ENCODE assay signal across 17 cellular contexts in genomic region chr6:36230376-36230775, GRCh38. TPM values are rescaled to one million over a fixed set of nuclear protein-coding genes. Genes with fewer than 3 reads are reported as not detected.
A peak's percentile ranks its signal among the peaks of the same experiment; 100 is the strongest.
DNase-seq lines count a peak whose midpoint lies in the region; ATAC-seq, FAIRE-seq and TF ChIP-seq lines count a peak whose summit lies in the region.
"Had no signal": no experiment of that assay in that cellular context is flagged by ENCODE, and none has a peak within 500 bp of the region (broad histone marks: within the 10 kb centered on the region; RNA-seq: fewer than 3 reads in every experiment).

No MANE protein-coding gene starts in this region.

- H2BK15ac ChIP-seq in IMR-90 (ENCODE audit: low read depth, low read length) = no peak overlapping the region

- H2BK120ac ChIP-seq in IMR-90 (ENCODE audit: low read depth, low read length) = no peak overlapping the region

- no peak overlapping the region for H2BK5ac ChIP-seq in IMR-90 (ENCODE audit: low read depth, low read length, poor library complexity, severe bottlenecking)

- dilution Hi-C loops in IMR-90 (cut with HindIII; ENCODE audit: low sequenced_read_pairs, unreplicated experiment) = no loop called here

- ATAC-seq in IMR-90 (ENCODE audit: low read depth) (no peak), GM18909 (IDR thresholded peaks at IDR 0.05; ENCODE audit: poor library complexity, unreplicated experiment) (no peak)
- ATAC-seq in stimulated activated effector memory CD8-positive, alpha-beta T cell treated with anti-CD3 and anti-CD28 coated beads, Interleukin-12 subunit alpha, Interleukin-12 subunit beta, amount 100 ng/mL, for 72 hours = peak; percentile 11
- ATAC-seq: GM23338 had no signal

- H3K36me3 Mint-ChIP-seq in stimulated activated effector memory CD8-positive, alpha-beta T cell treated with anti-CD3 and anti-CD28 coated beads, Interleukin-12 subunit alpha, Interleukin-12 subunit beta, amount 100 ng/mL, for 72 hours = peaks cover 49% of the 10 kb centered on the region

- no peak overlapping the region for H3K56ac ChIP-seq in IMR-90 (ENCODE audit: extremely low read depth, insufficient read depth, low read length)

- H4K5ac ChIP-seq in IMR-90 (ENCODE audit: low read depth, low read length) = no peak overlapping the region

- H3K27ac Mint-ChIP-seq in stimulated activated effector memory CD8-positive, alpha-beta T cell treated with anti-CD3 and anti-CD28 coated beads, Interleukin-12 subunit alpha, Interleukin-12 subunit beta, amount 100 ng/mL, for 72 hours = no peak overlapping the region
- H3K27ac Mint-ChIP-seq: GM23338 had no signal

- H3K4me3 Mint-ChIP-seq in stimulated activated effector memory CD8-positive, alpha-beta T cell treated with anti-CD3 and anti-CD28 coated beads, Interleukin-12 subunit alpha, Interleukin-12 subunit beta, amount 100 ng/mL, for 72 hours = no peak overlapping the region
- H3K4me3 Mint-ChIP-seq: CD4-positive, CD25-positive, alpha-beta regulatory T cell; GM23338 had no signal

- H3K4ac ChIP-seq in IMR-90 (ENCODE audit: low read depth, low read length) = no peak overlapping the region

- DNase-seq in activated CD8-positive, alpha-beta memory T cell treated with anti-CD3 and anti-CD28 coated beads for 24 hours = peak; percentile 47
- no peak for DNase-seq in activated CD8-positive, alpha-beta memory T cell treated with anti-CD3 and anti-CD28 coated beads, Interleukin-2, amount 50 U/mL, for 4 hours
- DNase-seq in IMR-90 (no peak), epithelial cell of esophagus (ENCODE audit: low read depth) (peak; percentile 80), GM12892 (ENCODE audit: insufficient read length) (no peak), substantia nigra (lab: John Stamatoyannopoulos, UW) (no peak)
- DNase-seq in stimulated activated effector memory CD8-positive, alpha-beta T cell treated with anti-CD3 and anti-CD28 coated beads, Interleukin-12 subunit alpha, Interleukin-12 subunit beta, amount 100 ng/mL, for 72 hours (ENCODE audit: low spot score in 2 of 2) = no peak
- DNase-seq: Calu3; CD4-positive, CD25-positive, alpha-beta regulatory T cell; DMS 273 treated with DMSO at 0.1 percent for 48 hours; H7 had no signal

- H3K23ac ChIP-seq in IMR-90 (ENCODE audit: low read depth, low read length) = no peak overlapping the region

- H4K8ac ChIP-seq in IMR-90 (ENCODE audit: low read depth in 2 of 2, low read length in 2 of 2) = no peak overlapping the region

- H3K79me1 ChIP-seq in IMR-90 (ENCODE audit: low read depth in 1 of 2, low read length in 2 of 2) = peaks cover 0 to 9% of the 10 kb centered on the region in 2 experiments; a peak in 1 of 4 replicates

- H3K9me3 ChIP-seq in IMR-90 (ENCODE audit: control insufficient read depth, insufficient read depth, low read length) = no peaks in the 10 kb centered on the region

- H3K4me3 ChIP-seq in IMR-90 (ENCODE audit: insufficient read depth, low read depth, low read length) (no peak overlapping the region), epithelial cell of esophagus (ENCODE audit: low read length) (no peak overlapping the region)
- H3K4me3 ChIP-seq: GM23338 had no signal

- TF ChIP-seq RAD21 in IMR-90 (IDR thresholded peaks at IDR 0.05; ENCODE audit: low read length) = no peak

- TF ChIP-seq POLR2A in IMR-90 (IDR thresholded peaks at IDR 0.05; ENCODE audit: low read depth, low read length) = no peak
- TF ChIP-seq POLR2A in GM12892 (IDR thresholded peaks at IDR 0.05; ENCODE audit: low read depth, low read length) = no peak

- H3K36me3 ChIP-seq in IMR-90 (ENCODE audit: control insufficient read depth, insufficient read depth, low read length) = peaks cover 51% of the 10 kb centered on the region

- CTCF ChIA-PET in IMR-90 (lab: Yijun Ruan, JAX) = no interaction called here

- H3K27ac ChIP-seq in IMR-90 (ENCODE audit: insufficient read depth, low read length) (no peak overlapping the region), substantia nigra (ENCODE audit: low read depth, low read length, poor library complexity, severe bottlenecking) (no peak overlapping the region)
- H3K27ac ChIP-seq: 22Rv1 had no signal

- H3K18ac ChIP-seq in IMR-90 (ENCODE audit: low read depth, low read length) = no peak overlapping the region

- no peak overlapping the region for H2AK5ac ChIP-seq in IMR-90 (ENCODE audit: low read depth, low read length)

- no TSS peak for BruUV-seq in IMR-90 (replicated peaks; lab: Mats Ljungman, UMichigan)

- 88% methylated on average over 5 of the region's 11 CpGs; no CpG with 5 or more reads in 1 of the 2 experiments for WGBS in IMR-90 (ENCODE audit: extremely low coverage in 2 of 2, insufficient read length in 1 of 2), 2 experiments

- peaks cover 8% of the 10 kb centered on the region for H3K4me1 Mint-ChIP-seq in stimulated activated effector memory CD8-positive, alpha-beta T cell treated with anti-CD3 and anti-CD28 coated beads, Interleukin-12 subunit alpha, Interleukin-12 subunit beta, amount 100 ng/mL, for 72 hours

- H4K20me1 ChIP-seq in IMR-90 (ENCODE audit: insufficient read depth, low read length) = no peaks in the 10 kb centered on the region

- no peak overlapping the region for H2BK20ac ChIP-seq in IMR-90 (ENCODE audit: low read depth, low read length)

- POLR2A ChIA-PET in IMR-90 (lab: Charles Lee; ENCODE audit: unreplicated experiment) = no interaction called here

- TF ChIP-seq CTCF in IMR-90 (conservative IDR thresholded peaks at IDR 0.05; ENCODE audit: low read depth, low read length) = no peak
- no peak for TF ChIP-seq CTCF in epithelial cell of esophagus (IDR thresholded peaks at IDR 0.05; ENCODE audit: insufficient read depth, low read depth, low read length, missing control alignments)

- peak overlapping the region; percentile 44 for H2AK9ac ChIP-seq in IMR-90 (replicated peaks; ENCODE audit: low read depth, low read length, poor library complexity)

- H3K27me3 ChIP-seq in IMR-90 (ENCODE audit: control insufficient read depth, insufficient read depth, low read length) = no peaks in the 10 kb centered on the region

- no peak overlapping the region for H3K4me2 ChIP-seq in IMR-90 (ENCODE audit: low read depth, low read length)
- H3K4me2 ChIP-seq: GM23338 had no signal

- no peak overlapping the region for H3K14ac ChIP-seq in IMR-90 (replicated peaks; ENCODE audit: low read depth, low read length)

- no peak for FAIRE-seq in GM12892 (lab: Jason Lieb, UNC)
- FAIRE-seq: GM18507 had no signal

- intact Hi-C loops in IMR-90 (cut with micrococcal nuclease) = no loop called here

- H3K9ac ChIP-seq in IMR-90 (ENCODE audit: low read depth, low read length) = no peak overlapping the region

- H3K9me3 Mint-ChIP-seq in stimulated activated effector memory CD8-positive, alpha-beta T cell treated with anti-CD3 and anti-CD28 coated beads, Interleukin-12 subunit alpha, Interleukin-12 subunit beta, amount 100 ng/mL, for 72 hours = no peaks in the 10 kb centered on the region
- H3K9me3 Mint-ChIP-seq: CD4-positive, CD25-positive, alpha-beta regulatory T cell; GM23338 had no signal

- in situ Hi-C loops in IMR-90 (cut with MboI; ENCODE audit: low sequenced_read_pairs) = no loop called here

- no peak overlapping the region for H4K91ac ChIP-seq in IMR-90 (ENCODE audit: insufficient read depth, low read depth, low read length)

- H2AFZ ChIP-seq in IMR-90 (replicated peaks; ENCODE audit: low read length, poor library complexity) = no peak overlapping the region
- H2AFZ ChIP-seq: GM23338 had no signal

- H3K9me1 ChIP-seq in IMR-90 (ENCODE audit: insufficient read depth, low read length) = 0 out of 2 replicates have a peak, but pooled peaks cover 4% of the 10 kb centered on the region

- no peaks in the 10 kb centered on the region for H3K4me1 ChIP-seq in IMR-90 (ENCODE audit: control insufficient read depth, insufficient read depth, low read length)

TF ChIP-seq in IMR-90, 13 proteins besides CTCF, POLR2A, EP300 and RAD21 (continues in another document):
- no peak for TF ChIP-seq RFX5 (IDR thresholded peaks at IDR 0.05; ENCODE audit: low read depth, low read length)
- TF ChIP-seq CEBPB (IDR thresholded peaks at IDR 0.05; ENCODE audit: low read depth, low read length) = no peak
- TF ChIP-seq BHLHE40 (IDR thresholded peaks at IDR 0.05; ENCODE audit: low read depth, low read length) = no peak
- TF ChIP-seq CHD1 (IDR thresholded peaks at IDR 0.05; ENCODE audit: low read depth, low read length) = no peak
- no peak for TF ChIP-seq MAZ (IDR thresholded peaks at IDR 0.05; ENCODE audit: borderline replicate concordance, low read depth, low read length)
- no peak for TF ChIP-seq USF2 (IDR thresholded peaks at IDR 0.05; ENCODE audit: low read depth, low read length)
- no peak for TF ChIP-seq ELK1 (IDR thresholded peaks at IDR 0.05; ENCODE audit: borderline replicate concordance, low read depth, low read length)
- no peak for TF ChIP-seq MAFK (IDR thresholded peaks at IDR 0.05; ENCODE audit: low read depth, low read length)
- TF ChIP-seq RCOR1 (IDR thresholded peaks at IDR 0.05; ENCODE audit: insufficient replicate concordance, low read length) = no peak
- no peak for TF ChIP-seq FOS (IDR thresholded peaks at IDR 0.05; ENCODE audit: low read depth, low read length)

RNA-seq across cellular contexts. Expression of gene BRPF3, which starts 33.8 kb away (rescaled TPM):
- total RNA-seq in IMR-90 (2012; rRNA removed) = 8.3 and 10.2 TPM in 2 replicates
- 17.2 and 18.1 TPM in 2 replicates for polyA plus RNA-seq in IMR-90 (2012; rRNA removed)
- polyA plus RNA-seq in IMR-90 (2012; cell fraction: cytosol; rRNA removed) = 11.4 and 14.6 TPM in 2 replicates
- 27.0 and 32.8 TPM in 2 replicates for polyA plus RNA-seq in IMR-90 (2012; cell fraction: nucleus; rRNA removed; ENCODE audit: low replicate concordance)
- polyA plus RNA-seq in GM12892 (2012; ENCODE audit: missing spikeins) = 6.4 TPM

RNA-seq across cellular contexts. Expression of gene PNPLA1, which starts 39.5 kb away (rescaled TPM):
- total RNA-seq in IMR-90 (2012; rRNA removed) = not detected in 2 replicates
- polyA plus RNA-seq in IMR-90 (2012; rRNA removed) = not detected in 2 replicates
- not detected in 2 replicates for polyA plus RNA-seq in IMR-90 (2012; cell fraction: cytosol; rRNA removed)
- 0.05 TPM in 1 of 2 replicates, not detected in the other for polyA plus RNA-seq in IMR-90 (2012; cell fraction: nucleus; rRNA removed; ENCODE audit: low replicate concordance)
- polyA plus RNA-seq in GM12892 (2012; ENCODE audit: missing spikeins) = not detected
- total RNA-seq: Daoy, GM23338, H7 had no signal
- polyA plus RNA-seq: BJ; CD4-positive, CD25-positive, alpha-beta regulatory T cell; GM23338 had no signal

Comparison
In these comparisons a context has a peak if more than half of its experiments do, and no peak if none do; other contexts are left out.
1. DNase-seq: peak in activated CD8-positive, alpha-beta memory T cell treated with anti-CD3 and anti-CD28 coated beads for 24 hours (single experiment) and epithelial cell of esophagus (single experiment); none in activated CD8-positive, alpha-beta memory T cell treated with anti-CD3 and anti-CD28 coated beads, Interleukin-2, amount 50 U/mL, for 4 hours (single experiment), IMR-90 (single experiment), stimulated activated effector memory CD8-positive, alpha-beta T cell treated with anti-CD3 and anti-CD28 coated beads, Interleukin-12 subunit alpha, Interleukin-12 subunit beta, amount 100 ng/mL, for 72 hours (0 of 2), GM12892 (single experiment) and substantia nigra (0 of 49).